17 cellular contexts compared by ENCODE assay signal in the genomic region with DNA sequence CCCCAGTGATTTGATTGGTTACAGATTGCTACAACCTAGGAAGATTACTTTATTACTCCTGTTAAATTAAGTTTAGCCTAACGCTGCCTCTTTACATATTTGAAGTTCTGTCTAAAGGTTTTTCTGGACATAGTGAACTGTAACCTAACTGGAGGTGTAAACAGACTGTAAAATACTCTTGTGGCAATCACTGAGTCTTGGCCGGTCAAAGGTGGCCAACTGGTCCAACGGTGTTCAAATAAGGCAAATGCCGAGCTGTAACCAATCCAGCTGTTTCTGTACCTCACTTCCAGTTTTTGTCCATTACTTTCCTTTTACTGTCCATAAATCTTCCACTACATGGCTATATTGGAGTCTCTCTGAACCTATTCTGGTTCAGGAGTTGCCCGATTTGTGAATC. TPM values are rescaled to one million over a fixed set of nuclear protein-coding genes. Genes with fewer than 3 reads are reported as not detected.
DNase-seq lines count a peak whose midpoint lies in the region; ATAC-seq, FAIRE-seq and TF ChIP-seq lines count a peak whose summit lies in the region.
"Had no signal": no experiment of that assay in that cellular context is flagged by ENCODE, and none has a peak within 500 bp of the region (broad histone marks: within the 10 kb centered on the region; RNA-seq: fewer than 3 reads in every experiment).

No MANE protein-coding gene starts in this region.

- H3K4me2 ChIP-seq in hepatocyte, result peak overlapping the region; percentile 54

- H3K79me2 ChIP-seq in hepatocyte, result no peaks in the 10 kb centered on the region

- CTCF ChIA-PET in activated naive CD4-positive, alpha-beta T cell treated with anti-CD3 and anti-CD28 coated beads, Interleukin-2, amount 10 ng/mL, durations not matched to agents 7 days and 5 days (lab: Charles Lee), result no interaction called here

- H3K27me3 ChIP-seq in hepatocyte (no peaks in the 10 kb centered on the region), muscle layer of colon (ENCODE audit: control insufficient read depth in 1 of 2, insufficient read depth in 2 of 2, low read length in 2 of 2) (no peaks in the 10 kb centered on the region)
- H3K27me3 ChIP-seq: BLaER1 treated with 17β-estradiol and CSF1 and Interleukin-3, amounts not matched to agents 10 nM and 100 nM; Peyer's patch had no signal

- H4K20me1 ChIP-seq in hepatocyte (ENCODE audit: insufficient read depth, poor library complexity, severe bottlenecking), result no peaks in the 10 kb centered on the region

- H3K9me3 ChIP-seq in hepatocyte (ENCODE audit: low read depth), result no peaks in the 10 kb centered on the region
- H3K9me3 ChIP-seq in muscle layer of colon (ENCODE audit: low read length), result no peaks in the 10 kb centered on the region
- H3K9me3 ChIP-seq: HAP-1, Peyer's patch had no signal

- H3K36me3 Mint-ChIP-seq in activated naive CD4-positive, alpha-beta T cell treated with anti-CD3 and anti-CD28 coated beads, Interleukin-2, amount 10 ng/mL, durations not matched to agents 7 days and 5 days, result peaks cover 25% of the 10 kb centered on the region

- H3K9ac ChIP-seq in muscle layer of colon (ENCODE audit: low read length), result no peak overlapping the region
- H3K9ac ChIP-seq: BLaER1 treated with 17β-estradiol and CSF1 and Interleukin-3, amounts not matched to agents 10 nM and 100 nM had no signal

- H3K4me1 ChIP-seq in hepatocyte (ENCODE audit: insufficient read depth) (peaks cover 17% of the 10 kb centered on the region), muscle layer of colon (ENCODE audit: insufficient read depth, low read length) (peaks cover 44% of the 10 kb centered on the region)
- H3K4me1 ChIP-seq: HAP-1 had no signal

- H3K9me3 Mint-ChIP-seq in activated naive CD4-positive, alpha-beta T cell treated with anti-CD3 and anti-CD28 coated beads, Interleukin-2, amount 10 ng/mL, durations not matched to agents 7 days and 5 days, result peaks cover 16% of the 10 kb centered on the region

- DNase-seq in activated naive CD4-positive, alpha-beta T cell treated with anti-CD3 and anti-CD28 coated beads, Interleukin-2, amount 10 ng/mL, durations not matched to agents 7 days and 5 days, result no peak
- DNase-seq in activated naive CD4-positive, alpha-beta T cell treated with anti-CD3 and anti-CD28 coated beads, Interleukin-2, amount 50 U/mL, for 16 hours, result no peak
- DNase-seq in hepatocyte (ENCODE audit: low spot score), result no peak
- no peak for DNase-seq in left ventricle myocardium superior
- DNase-seq in RCC 7860 (ENCODE audit: low spot score), result no peak
- DNase-seq: 8988T, MV-4-11, NCI-H1436, NCI-H2029 treated with DMSO at 0.1 percent for 48 hours, NCI-H510A treated with DMSO at 0.1 percent for 48 hours, Peyer's patch, SHP77 had no signal

- intact Hi-C loops in left ventricle myocardium superior (cut with micrococcal nuclease), result no loop called here

- peaks cover 49% of the 10 kb centered on the region for H3K4me1 Mint-ChIP-seq in activated naive CD4-positive, alpha-beta T cell treated with anti-CD3 and anti-CD28 coated beads, Interleukin-2, amount 10 ng/mL, durations not matched to agents 7 days and 5 days

- FAIRE-seq in RCC 7860 (lab: Jason Lieb, UNC), result no peak

- peak overlapping the region; percentile 53 for H3K27ac Mint-ChIP-seq in activated naive CD4-positive, alpha-beta T cell treated with anti-CD3 and anti-CD28 coated beads, Interleukin-2, amount 10 ng/mL, durations not matched to agents 7 days and 5 days

- no peak overlapping the region for H3K4me3 Mint-ChIP-seq in activated naive CD4-positive, alpha-beta T cell treated with anti-CD3 and anti-CD28 coated beads, Interleukin-2, amount 10 ng/mL, durations not matched to agents 7 days and 5 days

- TF ChIP-seq CTCF in hepatocyte (IDR thresholded peaks at IDR 0.05; ENCODE audit: poor library complexity), result no peak

- no peaks in the 10 kb centered on the region for H3K9me2 ChIP-seq in hepatocyte (replicated peaks; ENCODE audit: insufficient read depth)

- H3K36me3 ChIP-seq in hepatocyte (replicated peaks; ENCODE audit: insufficient read depth, low read depth), result no peaks in the 10 kb centered on the region
- H3K36me3 ChIP-seq in muscle layer of colon (ENCODE audit: insufficient read depth, low read length), result peaks cover 18% of the 10 kb centered on the region
- H3K36me3 ChIP-seq: HAP-1 had no signal

- WGBS in hepatocyte (ENCODE audit: low lambda C conversion rate, missing lambda C conversion rate), result 51% methylated on average over 5 of the region's 5 CpGs

- H3K4me3 ChIP-seq in hepatocyte, result no peak overlapping the region
- H3K4me3 ChIP-seq in muscle layer of colon (ENCODE audit: low read depth in 1 of 2, low read length in 2 of 2), result no peak overlapping the region
- H3K4me3 ChIP-seq: BLaER1 treated with 17β-estradiol and CSF1 and Interleukin-3, amounts not matched to agents 10 nM and 100 nM; HAP-1; Peyer's patch had no signal

- no peak overlapping the region for H2AFZ ChIP-seq in hepatocyte

- peaks cover 31% of the 10 kb centered on the region for H3K27me3 Mint-ChIP-seq in activated naive CD4-positive, alpha-beta T cell treated with anti-CD3 and anti-CD28 coated beads, Interleukin-2, amount 10 ng/mL, durations not matched to agents 7 days and 5 days

- ATAC-seq in GM19463 (IDR thresholded peaks at IDR 0.05; ENCODE audit: unreplicated experiment) (no peak), left ventricle myocardium superior (no peak), HG03571 (IDR thresholded peaks at IDR 0.05; ENCODE audit: unreplicated experiment) (no peak)

- H3K27ac ChIP-seq in hepatocyte (peak overlapping the region; percentile 46), muscle layer of colon (ENCODE audit: low read depth, low read length) (peak overlapping the region; percentile 24)
- H3K27ac ChIP-seq: BLaER1 treated with 17β-estradiol and CSF1 and Interleukin-3, amounts not matched to agents 10 nM and 100 nM had no signal

RNA-seq across cellular contexts. Expression of a gene that starts 57.3 kb away (rescaled TPM):
- 4.2 and 4.7 TPM in 2 replicates for total RNA-seq in hepatocyte
- polyA plus RNA-seq in hepatocyte, result 8.6 and 11.8 TPM in 2 replicates
- 14.7 TPM for total RNA-seq in left ventricle myocardium superior
